ENCODE assay signal across 25 cellular contexts in genomic region chr2:12809526-12809925, GRCh38.
DNase-seq lines count a peak whose midpoint lies in the region; ATAC-seq lines count a peak whose summit lies in the region.
"Had no signal": no experiment of that assay in that cellular context is flagged by ENCODE, and none has a peak within 500 bp of the region (broad histone marks: within the 10 kb centered on the region; RNA-seq: fewer than 3 reads in every experiment).

No MANE protein-coding gene starts in this region.

- no peak overlapping the region for H2BK15ac ChIP-seq in neuronal stem cell (ENCODE audit: low read length)

- intact Hi-C loops in Right ventricle myocardium inferior (cut with DNase I) = loop anchor here (2.0 to 5.0 kb wide), 3 partner anchors 77 to 119 kb away; no protein-coding TSS in a partner anchor
- intact Hi-C loops in cardiac septum (cut with DNase I) = no loop called here
- intact Hi-C loops in left ventricle myocardium superior (cut with micrococcal nuclease) = loop anchor here (10.0 kb wide), 1 partner anchor 75 kb away; no protein-coding TSS in a partner anchor
- intact Hi-C loops in aorta (cut with DNase I) = no loop called here

- DNase-seq in Right ventricle myocardium inferior (ENCODE audit: missing footprints) (no peak), cardiac septum (ENCODE audit: low spot score) (no peak), left ventricle myocardium superior (no peak), neuronal stem cell (ENCODE audit: low spot score) (no peak), aorta (no peak)
- DNase-seq: activated CD4-positive, CD25-positive, alpha-beta regulatory T cell; activated CD8-positive, alpha-beta T cell treated with anti-CD3 and anti-CD28 coated beads for 36 hours; activated naive CD4-positive, alpha-beta T cell; amygdala; dorsolateral prefrontal cortex; GOT3; Karpas-422; midbrain; NCI-H1048; NCI-H1930; NCI-H2227 treated with DMSO at 0.1 percent for 48 hours; psoas muscle; stimulated activated CD4-positive, alpha-beta T cell treated with anti-CD3 and anti-CD28 coated beads, Interleukin-2, amount 100 ng/mL, for 48 hours; stimulated activated naive B cell treated with anti-CD40 and anti-IgM and Interleukin-4, amounts not matched to agents 10 μg/mL and 1 μg/mL and 100 μg/mL, for 72 hours had no signal

- H3K4me1 ChIP-seq in neuronal stem cell (ENCODE audit: control insufficient read depth in 2 of 2, insufficient read depth in 1 of 2, low read depth in 1 of 2, low read length in 2 of 2) = peaks cover 0 to 2% of the 10 kb centered on the region in 2 donors
- H3K4me1 ChIP-seq in aorta (ENCODE audit: control insufficient read depth in 1 of 2, insufficient read depth in 2 of 2, low read length in 2 of 2) = no peaks in the 10 kb centered on the region
- H3K4me1 ChIP-seq: psoas muscle had no signal

- H3K9me3 ChIP-seq in neuronal stem cell (replicated peaks in 1 of 2; ENCODE audit: control insufficient read depth in 2 of 2, insufficient read depth in 1 of 2, low read depth in 1 of 2, low read length in 2 of 2) (no peaks in the 10 kb centered on the region), aorta (ENCODE audit: control insufficient read depth, low read length) (no peaks in the 10 kb centered on the region)
- H3K9me3 ChIP-seq: psoas muscle had no signal

- H2BK5ac ChIP-seq in neuronal stem cell (ENCODE audit: low read length) = no peak overlapping the region

- no CpG with 5 or more reads among the region's 4 CpGs for WGBS in neuronal stem cell (ENCODE audit: extremely low coverage in 2 of 2, insufficient read length in 2 of 2, insufficient replicate concordance in 1 of 2), 2 donors
- WGBS in aorta, 2 donors = 30 to 43% methylated on average over 4 of the region's 4 CpGs

- H3K9ac ChIP-seq in neuronal stem cell (ENCODE audit: low read depth, low read length, poor library complexity) = no peak overlapping the region

- no peak overlapping the region for H3K4me2 ChIP-seq in neuronal stem cell (ENCODE audit: insufficient read depth, low read length, poor library complexity, severe bottlenecking)

- H3K4me3 ChIP-seq in neuronal stem cell (ENCODE audit: low read length in 2 of 2) = no peak overlapping the region
- H3K4me3 ChIP-seq in aorta (ENCODE audit: low read length in 2 of 2) = no peak overlapping the region
- H3K4me3 ChIP-seq: cardiac muscle cell, dorsolateral prefrontal cortex, psoas muscle had no signal

- H2AK5ac ChIP-seq in neuronal stem cell (ENCODE audit: low read depth, low read length) = no peak overlapping the region

- H3K18ac ChIP-seq in neuronal stem cell (ENCODE audit: low read length) = no peak overlapping the region

- no peaks in the 10 kb centered on the region for H3K79me1 ChIP-seq in neuronal stem cell (ENCODE audit: low read depth, low read length)

- H3K4ac ChIP-seq in neuronal stem cell (ENCODE audit: low read length) = no peak overlapping the region

- H3K36me3 ChIP-seq in neuronal stem cell (replicated peaks in 1 of 2; ENCODE audit: control insufficient read depth in 2 of 2, insufficient read depth in 2 of 2, low read length in 2 of 2) (no peaks in the 10 kb centered on the region), aorta (ENCODE audit: control insufficient read depth in 1 of 2, insufficient read depth in 2 of 2, low read length in 1 of 2) (no peaks in the 10 kb centered on the region)
- H3K36me3 ChIP-seq: cardiac muscle cell had no signal

- peak overlapping the region; percentile 68 for H2AFZ ChIP-seq in neuronal stem cell (ENCODE audit: low read length)

- no peak overlapping the region for H3K23ac ChIP-seq in neuronal stem cell (ENCODE audit: low read depth, low read length, poor library complexity)

- ATAC-seq in Right ventricle myocardium inferior = peak; percentile 30
- ATAC-seq in left ventricle myocardium superior = peak; percentile 31
- peak; percentile 50 for ATAC-seq in aorta (ENCODE audit: low FRiP score)
- no peak for ATAC-seq in GM18519 (IDR thresholded peaks at IDR 0.05; ENCODE audit: low FRiP score, unreplicated experiment)
- ATAC-seq in GM18498 (IDR thresholded peaks at IDR 0.05; ENCODE audit: unreplicated experiment) = no peak
- no peak for ATAC-seq in GM21576 (IDR thresholded peaks at IDR 0.05; ENCODE audit: unreplicated experiment)
- ATAC-seq: activated CD8-positive, alpha-beta T cell treated with anti-CD3 and anti-CD28 coated beads for 36 hours; psoas muscle; stimulated activated naive B cell treated with anti-CD40 and anti-IgM and Interleukin-4, amounts not matched to agents 10 μg/mL and 1 μg/mL and 100 μg/mL, for 72 hours had no signal

- H2BK12ac ChIP-seq in neuronal stem cell (ENCODE audit: low read length) = no peak overlapping the region

- no peak overlapping the region for H3K14ac ChIP-seq in neuronal stem cell (ENCODE audit: low read length)

- no peak overlapping the region for H2BK120ac ChIP-seq in neuronal stem cell (ENCODE audit: low read depth, low read length)

- H3K27me3 ChIP-seq in neuronal stem cell (ENCODE audit: control insufficient read depth in 3 of 3, insufficient read depth in 3 of 3, low read depth in 1 of 3, low read length in 3 of 3) = no peaks in the 10 kb centered on the region
- H3K27me3 ChIP-seq in aorta (ENCODE audit: control insufficient read depth in 1 of 2, insufficient read depth in 2 of 2, low read length in 1 of 2) = no peaks in the 10 kb centered on the region
- H3K27me3 ChIP-seq: cardiac muscle cell, dorsolateral prefrontal cortex had no signal

- H4K8ac ChIP-seq in neuronal stem cell (ENCODE audit: low read depth, low read length) = no peak overlapping the region

- H3K27ac ChIP-seq in neuronal stem cell (replicated peaks; ENCODE audit: low read length) = no peak overlapping the region
- no peak overlapping the region for H3K27ac ChIP-seq in aorta (ENCODE audit: low read depth in 1 of 2, low read length in 2 of 2)
- H3K27ac ChIP-seq: 22Rv1, cardiac muscle cell, psoas muscle, RWPE1 had no signal

- H4K91ac ChIP-seq in neuronal stem cell (ENCODE audit: low read depth, low read length, poor library complexity) = no peak overlapping the region

Comparison
In these comparisons a context has a peak if more than half of its experiments do, and no peak if none do; other contexts are left out.
1. intact Hi-C loops: an anchor here in Right ventricle myocardium inferior (2.0 to 5.0 kb wide) and left ventricle myocardium superior (10.0 kb wide); none called in cardiac septum and aorta.
2. ATAC-seq: peak in Right ventricle myocardium inferior (single experiment), left ventricle myocardium superior (single experiment) and aorta (single experiment); none in GM18519 (single experiment), GM18498 (single experiment) and GM21576 (single experiment).